28 cellular contexts compared by ENCODE assay signal in the genomic region with DNA sequence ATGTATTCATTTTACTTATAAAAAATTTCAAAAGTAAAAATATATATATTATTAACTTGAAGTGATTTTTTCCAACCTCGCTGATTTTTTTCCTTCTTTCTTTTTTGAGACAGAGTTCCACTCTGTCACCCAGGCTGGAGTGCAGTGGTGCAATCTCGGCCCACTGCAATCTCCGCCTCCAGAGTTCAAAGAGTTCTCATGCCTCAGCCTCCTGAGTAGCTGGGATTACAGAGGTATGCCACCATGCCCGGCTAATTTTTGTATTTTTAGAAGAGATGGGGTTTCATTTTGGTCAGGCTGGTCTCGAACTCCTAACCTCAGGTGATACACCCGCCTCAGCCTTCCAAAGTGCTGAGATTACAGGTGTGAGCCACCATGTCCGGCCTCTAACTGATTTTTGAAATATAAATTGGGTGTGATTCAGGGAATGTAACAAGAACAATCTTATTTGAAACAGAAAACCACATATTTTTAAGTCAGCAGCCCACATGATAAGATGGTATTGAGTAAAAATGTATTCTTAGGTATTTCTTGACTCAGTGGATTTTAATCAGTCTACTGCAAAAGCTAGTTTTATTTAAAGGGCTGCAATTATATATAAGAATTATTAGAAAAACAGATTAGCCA. TPM values are rescaled to one million over a fixed set of nuclear protein-coding genes. Genes with fewer than 3 reads are reported as not detected.
"Had no signal": no experiment of that assay in that cellular context is flagged by ENCODE, and none has a peak within 500 bp of the region (broad histone marks: within the 10 kb centered on the region; RNA-seq: fewer than 3 reads in every experiment).

No MANE protein-coding gene starts in this region.

- H3K4me1 Mint-ChIP-seq: activated naive CD8-positive, alpha-beta T cell treated with anti-CD3 and anti-CD28 coated beads for 36 hours had no signal

- H3K4me1 ChIP-seq: psoas muscle, vagina had no signal

- ATAC-seq: activated CD4-positive, CD25-positive, alpha-beta regulatory T cell treated with anti-CD3 and anti-CD28 coated beads, Interleukin-2, amount 50 U/mL, for 24 hours; esophagus mucosa; naive thymus-derived CD8-positive, alpha-beta T cell; pancreas; psoas muscle had no signal

- H3K27ac Mint-ChIP-seq: activated naive CD4-positive, alpha-beta T cell treated with anti-CD3 and anti-CD28 coated beads for 36 hours; activated naive CD8-positive, alpha-beta T cell treated with anti-CD3 and anti-CD28 coated beads for 36 hours; dendritic cell treated with granulocyte-macrophage colony-stimulating factor and Interleukin-4, amounts not matched to agents 40 ng/mL and 50 ng/mL, for 4 days; endodermal cell; naive thymus-derived CD8-positive, alpha-beta T cell; stimulated activated naive CD8-positive, alpha-beta T cell treated with anti-CD3 and anti-CD28 coated beads, Interleukin-15, Interleukin-2, amounts not matched to agents 100 ng/mL and 50 ng/mL, for 24 hours had no signal

- H3K27ac ChIP-seq: pancreas, psoas muscle, thoracic aorta, vagina had no signal

- H3K36me3 Mint-ChIP-seq: activated naive CD8-positive, alpha-beta T cell treated with anti-CD3 and anti-CD28 coated beads for 36 hours had no signal

- H3K36me3 ChIP-seq: heart left ventricle, left ventricle myocardium inferior, pancreas, thoracic aorta, upper lobe of left lung, vagina had no signal

- H3K9me3 Mint-ChIP-seq: activated naive CD4-positive, alpha-beta T cell treated with anti-CD3 and anti-CD28 coated beads for 36 hours; activated naive CD8-positive, alpha-beta T cell treated with anti-CD3 and anti-CD28 coated beads for 36 hours; dendritic cell treated with granulocyte-macrophage colony-stimulating factor and Interleukin-4, amounts not matched to agents 40 ng/mL and 50 ng/mL, for 4 days; endodermal cell; naive thymus-derived CD8-positive, alpha-beta T cell; neural crest cell; stimulated activated naive CD8-positive, alpha-beta T cell treated with anti-CD3 and anti-CD28 coated beads, Interleukin-15, Interleukin-2, amounts not matched to agents 100 ng/mL and 50 ng/mL, for 24 hours had no signal

- H3K4me3 Mint-ChIP-seq: activated naive CD4-positive, alpha-beta T cell treated with anti-CD3 and anti-CD28 coated beads for 36 hours; activated naive CD8-positive, alpha-beta T cell treated with anti-CD3 and anti-CD28 coated beads for 36 hours; dendritic cell treated with granulocyte-macrophage colony-stimulating factor and Interleukin-4, amounts not matched to agents 40 ng/mL and 50 ng/mL, for 4 days; endodermal cell; naive thymus-derived CD8-positive, alpha-beta T cell; neural crest cell; stimulated activated naive CD8-positive, alpha-beta T cell treated with anti-CD3 and anti-CD28 coated beads, Interleukin-15, Interleukin-2, amounts not matched to agents 100 ng/mL and 50 ng/mL, for 24 hours had no signal

- H3K9me3 ChIP-seq: heart left ventricle, left ventricle myocardium inferior, pancreas, psoas muscle, thoracic aorta, upper lobe of left lung, vagina had no signal

- H3K27me3 ChIP-seq: heart left ventricle, pancreas, upper lobe of left lung, vagina had no signal

- DNase-seq: activated CD4-positive, alpha-beta T cell treated with anti-CD3 and anti-CD28 coated beads for 48 hours; activated CD4-positive, alpha-beta T cell treated with anti-CD3 and anti-CD28 coated beads, Interleukin-2, amount 50 U/mL, for 48 hours; activated CD8-positive, alpha-beta memory T cell treated with anti-CD3 and anti-CD28 coated beads for 24 hours; activated effector memory CD4-positive, alpha-beta T cell treated with anti-CD3 and anti-CD28 coated beads, Interleukin-2, amount 50 U/mL, for 16 hours; activated naive CD4-positive, alpha-beta T cell treated with anti-CD3 and anti-CD28 coated beads for 36 hours; activated naive CD8-positive, alpha-beta T cell treated with anti-CD3 and anti-CD28 coated beads for 36 hours; amniotic stem cell; central memory CD4-positive, alpha-beta T cell; endodermal cell; foreskin fibroblast; heart left ventricle; left ventricle myocardium inferior; midbrain; naive thymus-derived CD8-positive, alpha-beta T cell; nucleus accumbens; pancreas; psoas muscle; stimulated activated CD4-positive, alpha-beta T cell treated with anti-CD3 and anti-CD28 coated beads, Interleukin-12 subunit alpha, Interleukin-12 subunit beta, amount 100 ng/mL, for 4 hours; stimulated activated CD4-positive, alpha-beta T cell treated with anti-CD3 and anti-CD28 coated beads, Interleukin-4, amount 100 ng/mL, for 1 hour; upper lobe of left lung had no signal

- H3K4me3 ChIP-seq: heart left ventricle, left ventricle myocardium inferior, pancreas, psoas muscle, thoracic aorta, upper lobe of left lung, vagina had no signal

RNA-seq across cellular contexts. Expression of gene ZBTB8B, which starts 30.0 kb away (rescaled TPM):
- total RNA-seq: activated naive CD4-positive, alpha-beta T cell treated with anti-CD3 and anti-CD28 coated beads for 36 hours; activated naive CD8-positive, alpha-beta T cell treated with anti-CD3 and anti-CD28 coated beads for 36 hours; esophagus mucosa; naive thymus-derived CD8-positive, alpha-beta T cell; psoas muscle; T-helper 1 cell treated with Interleukin-12 subunit alpha and Interleukin-12 subunit beta and Interleukin-4 antibody, amounts not matched to agents 30 ng/mL and 1 ng/mL, for 36 hours; thoracic aorta; vagina had no signal
- polyA plus RNA-seq: naive thymus-derived CD8-positive, alpha-beta T cell had no signal

RNA-seq across cellular contexts. Expression of gene ZBTB8A, which starts 44.4 kb away (rescaled TPM):
- total RNA-seq: naive thymus-derived CD8-positive, alpha-beta T cell had no signal
- polyA plus RNA-seq: naive thymus-derived CD8-positive, alpha-beta T cell had no signal
